Comparison of ENCODE assay signal across 2 cellular contexts in genomic region chr12:122310636-122311035, GRCh38.
TF ChIP-seq lines count a peak whose summit lies in the region.

No MANE protein-coding gene starts in this region.

TF ChIP-seq in SK-N-SH, 30 proteins besides CTCF, POLR2A, EP300 and RAD21 (continued from another document):
- TF ChIP-seq IRF3 (IDR thresholded peaks at IDR 0.05; ENCODE audit: low read depth, low read length) (no peak), EZH2phosphoT487 (IDR thresholded peaks at IDR 0.05; ENCODE audit: borderline replicate concordance, low read depth) (no peak), FOSL2 (IDR thresholded peaks at IDR 0.05; ENCODE audit: borderline replicate concordance, low read depth) (no peak), PBX3 (IDR thresholded peaks at IDR 0.05) (no peak), NFIC (IDR thresholded peaks at IDR 0.05; ENCODE audit: borderline replicate concordance) (no peak), CHD2 (IDR thresholded peaks at IDR 0.05; ENCODE audit: low read length, partially characterized antibody) (no peak), TCF12 (IDR thresholded peaks at IDR 0.05) (no peak), USF2 (IDR thresholded peaks at IDR 0.05; ENCODE audit: borderline replicate concordance, low read depth, low read length) (no peak), MEF2A (IDR thresholded peaks at IDR 0.05; ENCODE audit: borderline replicate concordance, low read depth) (no peak), FOXM1 (IDR thresholded peaks at IDR 0.05; ENCODE audit: low read depth) (no peak), TEAD4 (IDR thresholded peaks at IDR 0.05; ENCODE audit: borderline replicate concordance, insufficient read depth) (no peak), NRF1 (IDR thresholded peaks at IDR 0.05; ENCODE audit: low read depth, low read length) (no peak), GABPA (IDR thresholded peaks at IDR 0.05; ENCODE audit: low read depth) (no peak), ELF1 (IDR thresholded peaks at IDR 0.05) (no peak), RCOR1 (IDR thresholded peaks at IDR 0.05; ENCODE audit: low read length) (no peak), MAX (IDR thresholded peaks at IDR 0.05; ENCODE audit: low read depth) (no peak), POLR2AphosphoS5 (IDR thresholded peaks at IDR 0.05; ENCODE audit: low read depth, low read length) (no peak)

TF ChIP-seq in SK-N-SH treated with all-trans-retinoic acid at 6 μM for 48 hours, 23 proteins besides CTCF, POLR2A, EP300 and RAD21 (continued from another document):
- TF ChIP-seq CSRNP3 (CRISPR knock-in tag; IDR thresholded peaks at IDR 0.05): no peak
- TF ChIP-seq ZNF565 (CRISPR knock-in tag; conservative IDR thresholded peaks at IDR 0.05; ENCODE audit: low read depth): no peak
- no peak for TF ChIP-seq PATZ1 (CRISPR knock-in tag; IDR thresholded peaks at IDR 0.05; ENCODE audit: borderline replicate concordance)
- no peak for TF ChIP-seq ZNF8 (CRISPR knock-in tag; IDR thresholded peaks at IDR 0.05)
- no peak for TF ChIP-seq TSHZ2 (CRISPR knock-in tag; IDR thresholded peaks at IDR 0.05)
- TF ChIP-seq BACH2 (CRISPR knock-in tag; IDR thresholded peaks at IDR 0.05; ENCODE audit: borderline replicate concordance): no peak
- no peak for TF ChIP-seq ARNTL (CRISPR knock-in tag; IDR thresholded peaks at IDR 0.05; ENCODE audit: borderline replicate concordance, low read depth)
